ENCODE assay signal across 1 cellular context in genomic region chr7:151074817-151075661, GRCh38.
TF ChIP-seq lines count a peak whose summit lies in the region.

No MANE protein-coding gene starts in this region.

TF ChIP-seq in K562, 482 proteins besides CTCF, POLR2A, EP300 and RAD21:
- TF ChIP-seq CEBPB (tag; IDR thresholded peaks at IDR 0.05) (no peak), ZNF785 (CRISPR knock-in tag; IDR thresholded peaks at IDR 0.05) (no peak), MAX (CRISPR knock-in tag; IDR thresholded peaks at IDR 0.05) (no peak), SAP30 (IDR thresholded peaks at IDR 0.05; ENCODE audit: borderline replicate concordance, insufficient read depth, low read depth, low read length, poor library complexity, severe bottlenecking) (no peak), TSC22D4 (tag; IDR thresholded peaks at IDR 0.05) (no peak), GATA2 (CRISPR knock-in tag; IDR thresholded peaks at IDR 0.05) (no peak), CXXC5 (CRISPR knock-in tag; IDR thresholded peaks at IDR 0.05) (no peak), RFX7 (CRISPR knock-in tag; IDR thresholded peaks at IDR 0.05) (no peak), HMGN3 (IDR thresholded peaks at IDR 0.05; ENCODE audit: borderline replicate concordance, extremely low read depth, insufficient read length, low read depth, low read length) (no peak), POLR2G (IDR thresholded peaks at IDR 0.05; ENCODE audit: low read depth, low read length) (peak; percentile 83), TAF1 (IDR thresholded peaks at IDR 0.05; ENCODE audit: control insufficient read depth, extremely low read depth, insufficient read depth, low read length, severe bottlenecking) (no peak), PRDM10 (IDR thresholded peaks at IDR 0.05; ENCODE audit: partially characterized antibody) (peak; percentile 27), RBM22 (IDR thresholded peaks at IDR 0.05; ENCODE audit: low read depth, low read length, poor library complexity, severe bottlenecking) (peak; percentile 95), ZNF639 (CRISPR knock-in tag; conservative IDR thresholded peaks at IDR 0.05 in 1 of 2, IDR thresholded peaks at IDR 0.05 in 1 of 2) (no peak), CBFB (CRISPR knock-in tag; IDR thresholded peaks at IDR 0.05) (0 out of 2 replicates have a peak, but pooled peaks have one; percentile 29), THRAP3 (IDR thresholded peaks at IDR 0.05; ENCODE audit: borderline replicate concordance) (no peak), TFAP4 (CRISPR knock-in tag; IDR thresholded peaks at IDR 0.05; ENCODE audit: borderline replicate concordance) (peak; percentile 18; the same call in 1 of the 2 replicates), SUPT5H (IDR thresholded peaks at IDR 0.05) (0 out of 2 replicates have a peak, but pooled peaks have one; percentile 4), CEBPZ (IDR thresholded peaks at IDR 0.05; ENCODE audit: borderline replicate concordance, low read depth, low read length) (no peak), ZNF184 (CRISPR knock-in tag; IDR thresholded peaks at IDR 0.05) (no peak), RBFOX2 (IDR thresholded peaks at IDR 0.05; ENCODE audit: low read depth, low read length) (peak; percentile 55), SMARCC2 (IDR thresholded peaks at IDR 0.05; ENCODE audit: low read depth) (no peak), SNRNP70 (optimal IDR thresholded peaks at IDR 0.05; ENCODE audit: low read depth, low read length) (peak; percentile 51), HNRNPUL1 (IDR thresholded peaks at IDR 0.05; ENCODE audit: low read length) (no peak)
